ENCODE assay signal across 27 cellular contexts in the genomic region with DNA sequence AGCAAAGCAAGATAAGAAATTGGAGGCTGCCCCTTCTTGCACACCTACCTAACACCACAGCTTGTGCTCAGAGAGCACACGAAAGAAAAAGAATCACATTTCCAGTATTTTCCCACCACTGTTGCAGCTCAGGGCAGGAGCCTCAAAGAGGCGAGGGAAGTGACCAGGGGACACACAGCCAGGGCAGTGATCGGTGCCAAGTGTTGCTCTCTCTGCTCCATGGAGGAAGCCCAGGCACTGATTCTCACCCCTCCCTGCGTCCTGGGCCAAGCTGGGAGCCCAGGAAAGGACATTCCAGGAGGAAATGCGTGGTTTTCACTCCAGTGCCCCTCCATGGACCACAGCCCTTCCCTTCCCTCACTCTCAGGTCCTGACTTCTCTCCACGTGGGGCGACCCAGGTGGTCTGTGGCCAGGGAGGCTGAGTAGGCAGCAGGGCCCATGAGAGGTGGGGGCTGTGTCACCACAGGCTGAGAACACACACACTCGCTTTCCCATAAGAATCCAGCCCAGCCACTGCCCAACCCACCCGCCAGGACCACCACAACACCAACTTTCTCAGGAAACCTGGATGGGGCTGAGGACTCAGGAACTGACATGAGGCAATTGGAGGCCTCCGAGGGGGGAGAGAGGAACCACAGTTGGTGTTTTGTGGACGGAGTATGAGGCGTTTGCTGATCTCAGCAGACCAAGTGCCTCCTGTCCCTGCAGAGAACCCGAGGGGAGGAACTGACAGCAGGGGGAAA.
DNase-seq lines count a peak whose midpoint lies in the region; ATAC-seq and TF ChIP-seq lines count a peak whose summit lies in the region.
"Had no signal": no experiment of that assay in that cellular context is flagged by ENCODE, and none has a peak within 500 bp of the region (broad histone marks: within the 10 kb centered on the region; RNA-seq: fewer than 3 reads in every experiment).

No MANE protein-coding gene starts in this region.

- H3K36me3 ChIP-seq in adrenal gland (replicated peaks in 1 of 2) = no peaks in the 10 kb centered on the region
- H3K36me3 ChIP-seq: BLaER1 treated with 17β-estradiol and CSF1 and Interleukin-3, amounts not matched to agents 10 nM and 100 nM; prostate gland; spleen; stomach had no signal

- no peak overlapping the region for H3K4me3 ChIP-seq in adrenal gland
- H3K4me3 ChIP-seq: BLaER1 treated with 17β-estradiol and CSF1 and Interleukin-3, amounts not matched to agents 10 nM and 100 nM; prostate gland; SK-N-MC; spleen; stomach had no signal

- H3K4me1 Mint-ChIP-seq in stimulated activated memory B cell treated with anti-CD40 and anti-IgM and Interleukin-4, amounts not matched to agents 10 μg/mL and 1 μg/mL and 100 μg/mL, for 72 hours = no peaks in the 10 kb centered on the region
- H3K4me1 Mint-ChIP-seq: activated naive CD8-positive, alpha-beta T cell treated with anti-CD3 and anti-CD28 coated beads, Interleukin-2, amount 50 U/mL, for 24 hours; brain had no signal

- 60 to 74% (median 65%) methylated on average over 13 of the region's 13 CpGs for WGBS in adrenal gland, 4 donors

- H3K27ac ChIP-seq in adrenal gland = peak overlapping the region in 1 of 5 donors; percentile 67
- H3K27ac ChIP-seq: prostate gland, SK-N-MC, stomach had no signal

- peak; percentile 25 for DNase-seq in CD1c-positive myeloid dendritic cell (ENCODE audit: extremely low spot score)
- DNase-seq in adrenal gland = peak in 5 of 7 donors; percentile 33 to 57 (median 34)
- peak; percentile 38 for DNase-seq in islet precursor cell
- no peak for DNase-seq in sciatic nerve (ENCODE audit: low spot score)
- DNase-seq in NCI-H1436 treated with DMSO at 0.1 percent for 48 hours (lab: John Stamatoyannopoulos, UW) = no peak
- no peak for DNase-seq in kidney tubule cell (ENCODE audit: low spot score)
- DNase-seq: ACHN; activated CD4-positive, alpha-beta T cell treated with anti-CD3 and anti-CD28 coated beads, Interleukin-2, amount 50 U/mL, for 4 hours; activated gamma-delta T cell; activated naive CD8-positive, alpha-beta T cell treated with anti-CD3 and anti-CD28 coated beads, Interleukin-2, amount 50 U/mL, for 24 hours; activated T-cell treated with anti-CD3 and anti-CD28 coated beads for 4 hours; effector memory CD8-positive, alpha-beta T cell; EL; H9; NCI-H2107; NCI-H510A; NK-92 treated with Interleukin-12 subunit alpha and Interleukin-12 subunit beta, amount 100 ng/mL, for 24 hours; spleen; stimulated activated CD4-positive, alpha-beta T cell treated with anti-CD3 and anti-CD28 coated beads, Interleukin-4, amount 100 ng/mL, for 4 hours; stomach; T-helper 2 cell had no signal

- peak; percentile 82 for ATAC-seq in sciatic nerve
- no peak for ATAC-seq in HG03095 (IDR thresholded peaks at IDR 0.05; ENCODE audit: unreplicated experiment)
- ATAC-seq in stimulated activated memory B cell treated with anti-CD40 and anti-IgM and Interleukin-4, amounts not matched to agents 10 μg/mL and 1 μg/mL and 100 μg/mL, for 72 hours = no peak
- ATAC-seq: activated naive CD8-positive, alpha-beta T cell treated with anti-CD3 and anti-CD28 coated beads, Interleukin-2, amount 50 U/mL, for 24 hours; effector memory CD8-positive, alpha-beta T cell had no signal

- TF ChIP-seq POLR2A in adrenal gland (IDR thresholded peaks at IDR 0.05) = no peak

- no peaks in the 10 kb centered on the region for H3K4me1 ChIP-seq in adrenal gland (replicated peaks in 1 of 2)
- H3K4me1 ChIP-seq: prostate gland, stomach had no signal

- no peaks in the 10 kb centered on the region for H3K36me3 Mint-ChIP-seq in stimulated activated memory B cell treated with anti-CD40 and anti-IgM and Interleukin-4, amounts not matched to agents 10 μg/mL and 1 μg/mL and 100 μg/mL, for 72 hours
- H3K36me3 Mint-ChIP-seq: brain had no signal

- no peaks in the 10 kb centered on the region for H3K9me3 Mint-ChIP-seq in stimulated activated memory B cell treated with anti-CD40 and anti-IgM and Interleukin-4, amounts not matched to agents 10 μg/mL and 1 μg/mL and 100 μg/mL, for 72 hours
- H3K9me3 Mint-ChIP-seq: activated naive CD8-positive, alpha-beta T cell treated with anti-CD3 and anti-CD28 coated beads, Interleukin-2, amount 50 U/mL, for 24 hours; effector memory CD8-positive, alpha-beta T cell; H9 had no signal

- no peak for TF ChIP-seq CTCF in adrenal gland (IDR thresholded peaks at IDR 0.05)

- intact Hi-C loops in adrenal gland (cut with DNase I) (no loop called here), sciatic nerve (cut with DNase I) (no loop called here)

- no peak overlapping the region for H3K4me3 Mint-ChIP-seq in stimulated activated memory B cell treated with anti-CD40 and anti-IgM and Interleukin-4, amounts not matched to agents 10 μg/mL and 1 μg/mL and 100 μg/mL, for 72 hours
- H3K4me3 Mint-ChIP-seq: activated naive CD8-positive, alpha-beta T cell treated with anti-CD3 and anti-CD28 coated beads, Interleukin-2, amount 50 U/mL, for 24 hours; brain had no signal

- H3K9me3 ChIP-seq in adrenal gland (replicated peaks in 1 of 3) = no peaks in the 10 kb centered on the region
- H3K9me3 ChIP-seq: BLaER1 treated with 17β-estradiol and CSF1 and Interleukin-3, amounts not matched to agents 10 nM and 100 nM; prostate gland; spleen; stomach had no signal

- H3K27me3 ChIP-seq in adrenal gland = no peaks in the 10 kb centered on the region
- H3K27me3 ChIP-seq: BLaER1 treated with 17β-estradiol and CSF1 and Interleukin-3, amounts not matched to agents 10 nM and 100 nM; stomach had no signal

- peaks cover 10% of the 10 kb centered on the region for H3K27me3 Mint-ChIP-seq in stimulated activated memory B cell treated with anti-CD40 and anti-IgM and Interleukin-4, amounts not matched to agents 10 μg/mL and 1 μg/mL and 100 μg/mL, for 72 hours
- H3K27me3 Mint-ChIP-seq: activated naive CD8-positive, alpha-beta T cell treated with anti-CD3 and anti-CD28 coated beads, Interleukin-2, amount 50 U/mL, for 24 hours had no signal

- no peak overlapping the region for H3K27ac Mint-ChIP-seq in stimulated activated memory B cell treated with anti-CD40 and anti-IgM and Interleukin-4, amounts not matched to agents 10 μg/mL and 1 μg/mL and 100 μg/mL, for 72 hours
- H3K27ac Mint-ChIP-seq: activated naive CD8-positive, alpha-beta T cell treated with anti-CD3 and anti-CD28 coated beads, Interleukin-2, amount 50 U/mL, for 24 hours; effector memory CD8-positive, alpha-beta T cell had no signal

Comparison
In these comparisons a context has a peak if more than half of its experiments do, and no peak if none do; other contexts are left out.
1. DNase-seq: peak in CD1c-positive myeloid dendritic cell (single experiment), adrenal gland (5 of 7) and islet precursor cell (single experiment); none in sciatic nerve (single experiment), NCI-H1436 treated with DMSO at 0.1 percent for 48 hours (single experiment) and kidney tubule cell (single experiment).